In genomic region chr12:32115404-32116104, GRCh38 we compare ENCODE assay signal across 10 cellular contexts. TPM values are rescaled to one million over a fixed set of nuclear protein-coding genes. Genes with fewer than 3 reads are reported as not detected.
A peak's percentile ranks its signal among the peaks of the same experiment; 100 is the strongest.
DNase-seq lines count a peak whose midpoint lies in the region; ATAC-seq, FAIRE-seq and TF ChIP-seq lines count a peak whose summit lies in the region.
"Had no signal": no experiment of that assay in that cellular context is flagged by ENCODE, and none has a peak within 500 bp of the region (broad histone marks: within the 10 kb centered on the region; RNA-seq: fewer than 3 reads in every experiment).

No MANE protein-coding gene starts in this region.

- H3K27me3 ChIP-seq in Peyer's patch (no peaks in the 10 kb centered on the region), esophagus muscularis mucosa (no peaks in the 10 kb centered on the region), pancreas (no peaks in the 10 kb centered on the region)

- intact Hi-C loops in esophagus muscularis mucosa (cut with DNase I) (no loop called here), pancreas (cut with DNase I) (no loop called here)

- no peak for TF ChIP-seq EP300 in esophagus muscularis mucosa (IDR thresholded peaks at IDR 0.05)

- DNase-seq in DMS 273 (lab: John Stamatoyannopoulos, UW; ENCODE audit: unreplicated experiment): peak; percentile 55
- no peak for DNase-seq in DMS 273 treated with DMSO at 0.1 percent for 48 hours (lab: John Stamatoyannopoulos, UW)
- peak in 2 of 3 donors; percentile 25 to 78 for DNase-seq in Peyer's patch
- no peak for DNase-seq in esophagus muscularis mucosa (ENCODE audit: extremely low spot score)
- DNase-seq in pancreas: peak in 4 of 6 donors; percentile 29 to 68 (median 46)
- DNase-seq in KG1 (lab: John Stamatoyannopoulos, UW): no peak

- TF ChIP-seq CTCF in Peyer's patch (IDR thresholded peaks at IDR 0.05) (no peak), esophagus muscularis mucosa (IDR thresholded peaks at IDR 0.05) (no peak), pancreas (IDR thresholded peaks at IDR 0.05) (no peak)

- H3K9me3 ChIP-seq in Peyer's patch: no peaks in the 10 kb centered on the region
- H3K9me3 ChIP-seq in esophagus muscularis mucosa: no peaks in the 10 kb centered on the region
- H3K9me3 ChIP-seq in pancreas: no peaks in the 10 kb centered on the region

- no peak for FAIRE-seq in pancreas (lab: Jason Lieb, UNC)

- H3K4me3 ChIP-seq in Peyer's patch: no peak overlapping the region
- no peak overlapping the region for H3K4me3 ChIP-seq in esophagus muscularis mucosa
- H3K4me3 ChIP-seq in pancreas: no peak overlapping the region
- H3K4me3 ChIP-seq: skin epidermis had no signal

- ATAC-seq in pancreas: peak; percentile 35 to 96 (median 80)
- no peak for ATAC-seq in HG03159 (IDR thresholded peaks at IDR 0.05; ENCODE audit: unreplicated experiment)
- ATAC-seq in GM21723 (IDR thresholded peaks at IDR 0.05; ENCODE audit: unreplicated experiment): no peak

- TF ChIP-seq POLR2A in Peyer's patch (IDR thresholded peaks at IDR 0.05) (no peak), esophagus muscularis mucosa (IDR thresholded peaks at IDR 0.05; ENCODE audit: low read depth) (no peak)

- H3K27ac ChIP-seq in Peyer's patch (no peak overlapping the region), esophagus muscularis mucosa (replicated peaks in 1 of 4) (peak overlapping the region; percentile 21 to 65 (median 58)), pancreas (no peak overlapping the region)
- H3K27ac ChIP-seq: 22Rv1 had no signal

- WGBS in esophagus muscularis mucosa: 29% methylated on average over 6 of the region's 6 CpGs
- WGBS in pancreas, 2 donors: 43 to 49% methylated on average over 6 of the region's 6 CpGs

- H3K36me3 ChIP-seq in Peyer's patch (no peaks in the 10 kb centered on the region), esophagus muscularis mucosa (peaks cover 0 to 8% (median 2%) of the 10 kb centered on the region in 4 donors), pancreas (no peaks in the 10 kb centered on the region)

- H3K4me1 ChIP-seq in Peyer's patch: no peaks in the 10 kb centered on the region
- H3K4me1 ChIP-seq in esophagus muscularis mucosa: peaks cover 15 to 26% (median 22%) of the 10 kb centered on the region in 4 donors
- H3K4me1 ChIP-seq in pancreas: peaks cover 0 to 3% (median 0%) of the 10 kb centered on the region in 3 donors

RNA-seq across cellular contexts. Expression of gene BICD1, which starts 8.9 kb away (rescaled TPM):
- total RNA-seq in Peyer's patch (10 to 100 TPM in 2 of 4 donors, 1 to 10 TPM in 2; 3.5 to 39.6 (median 10.5) TPM), esophagus muscularis mucosa (10 to 100 TPM in 2 of 4 donors, 1 to 10 TPM in 2; 6.8 to 14.1 (median 10.2) TPM), pancreas (1 to 10 TPM; 2.4 to 8.1 (median 3.4) TPM)
- 1 to 10 TPM; 2.5 to 3.5 TPM for polyA plus RNA-seq in pancreas

Comparison
In these comparisons a context has a peak if more than half of its experiments do, and no peak if none do; other contexts are left out.
1. DNase-seq: peak in DMS 273 (single experiment), Peyer's patch (2 of 3) and pancreas (4 of 6); none in DMS 273 treated with DMSO at 0.1 percent for 48 hours (single experiment), esophagus muscularis mucosa (single experiment) and KG1 (single experiment).
2. H3K27ac ChIP-seq: peak in esophagus muscularis mucosa (4 of 4); none in Peyer's patch (0 of 4) and pancreas (0 of 4).
3. ATAC-seq: peak in pancreas (4 of 4); none in HG03159 (single experiment) and GM21723 (single experiment).